ENCODE assay signal across 2 cellular contexts in the genomic region with DNA sequence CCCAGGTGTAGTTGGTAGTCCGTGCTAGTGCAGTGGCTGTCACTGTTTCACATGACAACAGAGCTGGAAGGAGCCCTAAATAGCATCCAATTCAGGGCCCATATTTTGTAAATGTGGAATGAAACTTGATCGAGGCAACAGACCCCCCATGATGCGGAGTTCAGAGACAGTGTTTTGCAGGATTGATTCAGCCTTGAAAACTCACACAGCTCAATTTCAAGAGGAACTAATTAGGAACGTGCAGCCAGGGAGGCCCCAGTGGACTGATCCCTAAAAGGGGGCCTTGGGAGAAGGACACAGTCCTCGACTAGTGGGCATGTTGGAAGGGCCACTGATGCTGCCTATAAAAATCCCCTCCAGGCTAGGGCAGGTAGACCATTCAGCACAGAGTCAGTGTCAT.
TF ChIP-seq lines count a peak whose summit lies in the region.

No MANE protein-coding gene starts in this region.

TF ChIP-seq in GM23338, 12 proteins besides CTCF, POLR2A, EP300 and RAD21 (continued from another document):
- TF ChIP-seq REST (IDR thresholded peaks at IDR 0.05; ENCODE audit: unreplicated experiment) (no peak), ETS1 (IDR thresholded peaks at IDR 0.05) (no peak)
- TF ChIP-seq, protein P1, sequence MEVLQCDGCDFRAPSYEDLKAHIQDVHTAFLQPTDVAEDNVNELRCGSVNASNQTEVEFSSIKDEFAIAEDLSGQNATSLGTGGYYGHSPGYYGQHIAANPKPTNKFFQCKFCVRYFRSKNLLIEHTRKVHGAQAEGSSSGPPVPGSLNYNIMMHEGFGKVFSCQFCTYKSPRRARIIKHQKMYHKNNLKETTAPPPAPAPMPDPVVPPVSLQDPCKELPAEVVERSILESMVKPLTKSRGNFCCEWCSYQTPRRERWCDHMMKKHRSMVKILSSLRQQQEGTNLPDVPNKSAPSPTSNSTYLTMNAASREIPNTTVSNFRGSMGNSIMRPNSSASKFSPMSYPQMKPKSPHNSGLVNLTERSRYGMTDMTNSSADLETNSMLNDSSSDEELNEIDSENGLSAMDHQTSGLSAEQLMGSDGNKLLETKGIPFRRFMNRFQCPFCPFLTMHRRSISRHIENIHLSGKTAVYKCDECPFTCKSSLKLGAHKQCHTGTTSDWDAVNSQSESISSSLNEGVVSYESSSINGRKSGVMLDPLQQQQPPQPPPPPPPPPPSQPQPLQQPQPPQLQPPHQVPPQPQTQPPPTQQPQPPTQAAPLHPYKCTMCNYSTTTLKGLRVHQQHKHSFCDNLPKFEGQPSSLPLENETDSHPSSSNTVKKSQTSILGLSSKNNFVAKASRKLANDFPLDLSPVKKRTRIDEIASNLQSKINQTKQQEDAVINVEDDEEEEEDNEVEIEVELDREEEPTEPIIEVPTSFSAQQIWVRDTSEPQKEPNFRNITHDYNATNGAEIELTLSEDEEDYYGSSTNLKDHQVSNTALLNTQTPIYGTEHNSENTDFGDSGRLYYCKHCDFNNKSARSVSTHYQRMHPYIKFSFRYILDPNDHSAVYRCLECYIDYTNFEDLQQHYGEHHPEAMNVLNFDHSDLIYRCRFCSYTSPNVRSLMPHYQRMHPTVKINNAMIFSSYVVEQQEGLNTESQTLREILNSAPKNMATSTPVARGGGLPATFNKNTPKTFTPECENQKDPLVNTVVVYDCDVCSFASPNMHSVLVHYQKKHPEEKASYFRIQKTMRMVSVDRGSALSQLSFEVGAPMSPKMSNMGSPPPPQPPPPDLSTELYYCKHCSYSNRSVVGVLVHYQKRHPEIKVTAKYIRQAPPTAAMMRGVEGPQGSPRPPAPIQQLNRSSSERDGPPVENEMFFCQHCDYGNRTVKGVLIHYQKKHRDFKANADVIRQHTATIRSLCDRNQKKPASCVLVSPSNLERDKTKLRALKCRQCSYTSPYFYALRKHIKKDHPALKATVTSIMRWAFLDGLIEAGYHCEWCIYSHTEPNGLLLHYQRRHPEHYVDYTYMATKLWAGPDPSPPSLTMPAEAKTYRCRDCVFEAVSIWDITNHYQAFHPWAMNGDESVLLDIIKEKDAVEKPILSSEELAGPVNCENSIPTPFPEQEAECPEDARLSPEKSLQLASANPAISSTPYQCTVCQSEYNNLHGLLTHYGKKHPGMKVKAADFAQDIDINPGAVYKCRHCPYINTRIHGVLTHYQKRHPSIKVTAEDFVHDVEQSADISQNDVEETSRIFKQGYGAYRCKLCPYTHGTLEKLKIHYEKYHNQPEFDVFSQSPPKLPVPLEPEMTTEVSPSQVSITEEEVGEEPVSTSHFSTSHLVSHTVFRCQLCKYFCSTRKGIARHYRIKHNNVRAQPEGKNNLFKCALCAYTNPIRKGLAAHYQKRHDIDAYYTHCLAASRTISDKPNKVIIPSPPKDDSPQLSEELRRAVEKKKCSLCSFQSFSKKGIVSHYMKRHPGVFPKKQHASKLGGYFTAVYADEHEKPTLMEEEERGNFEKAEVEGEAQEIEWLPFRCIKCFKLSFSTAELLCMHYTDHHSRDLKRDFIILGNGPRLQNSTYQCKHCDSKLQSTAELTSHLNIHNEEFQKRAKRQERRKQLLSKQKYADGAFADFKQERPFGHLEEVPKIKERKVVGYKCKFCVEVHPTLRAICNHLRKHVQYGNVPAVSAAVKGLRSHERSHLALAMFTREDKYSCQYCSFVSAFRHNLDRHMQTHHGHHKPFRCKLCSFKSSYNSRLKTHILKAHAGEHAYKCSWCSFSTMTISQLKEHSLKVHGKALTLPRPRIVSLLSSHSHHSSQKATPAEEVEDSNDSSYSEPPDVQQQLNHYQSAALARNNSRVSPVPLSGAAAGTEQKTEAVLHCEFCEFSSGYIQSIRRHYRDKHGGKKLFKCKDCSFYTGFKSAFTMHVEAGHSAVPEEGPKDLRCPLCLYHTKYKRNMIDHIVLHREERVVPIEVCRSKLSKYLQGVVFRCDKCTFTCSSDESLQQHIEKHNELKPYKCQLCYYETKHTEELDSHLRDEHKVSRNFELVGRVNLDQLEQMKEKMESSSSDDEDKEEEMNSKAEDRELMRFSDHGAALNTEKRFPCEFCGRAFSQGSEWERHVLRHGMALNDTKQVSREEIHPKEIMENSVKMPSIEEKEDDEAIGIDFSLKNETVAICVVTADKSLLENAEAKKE (CRISPR knock-in tag; IDR thresholded peaks at IDR 0.05): no peak

TF ChIP-seq in WTC11, 78 proteins besides CTCF, POLR2A, EP300 and RAD21 (continued from another document):
- TF ChIP-seq, protein P2, sequence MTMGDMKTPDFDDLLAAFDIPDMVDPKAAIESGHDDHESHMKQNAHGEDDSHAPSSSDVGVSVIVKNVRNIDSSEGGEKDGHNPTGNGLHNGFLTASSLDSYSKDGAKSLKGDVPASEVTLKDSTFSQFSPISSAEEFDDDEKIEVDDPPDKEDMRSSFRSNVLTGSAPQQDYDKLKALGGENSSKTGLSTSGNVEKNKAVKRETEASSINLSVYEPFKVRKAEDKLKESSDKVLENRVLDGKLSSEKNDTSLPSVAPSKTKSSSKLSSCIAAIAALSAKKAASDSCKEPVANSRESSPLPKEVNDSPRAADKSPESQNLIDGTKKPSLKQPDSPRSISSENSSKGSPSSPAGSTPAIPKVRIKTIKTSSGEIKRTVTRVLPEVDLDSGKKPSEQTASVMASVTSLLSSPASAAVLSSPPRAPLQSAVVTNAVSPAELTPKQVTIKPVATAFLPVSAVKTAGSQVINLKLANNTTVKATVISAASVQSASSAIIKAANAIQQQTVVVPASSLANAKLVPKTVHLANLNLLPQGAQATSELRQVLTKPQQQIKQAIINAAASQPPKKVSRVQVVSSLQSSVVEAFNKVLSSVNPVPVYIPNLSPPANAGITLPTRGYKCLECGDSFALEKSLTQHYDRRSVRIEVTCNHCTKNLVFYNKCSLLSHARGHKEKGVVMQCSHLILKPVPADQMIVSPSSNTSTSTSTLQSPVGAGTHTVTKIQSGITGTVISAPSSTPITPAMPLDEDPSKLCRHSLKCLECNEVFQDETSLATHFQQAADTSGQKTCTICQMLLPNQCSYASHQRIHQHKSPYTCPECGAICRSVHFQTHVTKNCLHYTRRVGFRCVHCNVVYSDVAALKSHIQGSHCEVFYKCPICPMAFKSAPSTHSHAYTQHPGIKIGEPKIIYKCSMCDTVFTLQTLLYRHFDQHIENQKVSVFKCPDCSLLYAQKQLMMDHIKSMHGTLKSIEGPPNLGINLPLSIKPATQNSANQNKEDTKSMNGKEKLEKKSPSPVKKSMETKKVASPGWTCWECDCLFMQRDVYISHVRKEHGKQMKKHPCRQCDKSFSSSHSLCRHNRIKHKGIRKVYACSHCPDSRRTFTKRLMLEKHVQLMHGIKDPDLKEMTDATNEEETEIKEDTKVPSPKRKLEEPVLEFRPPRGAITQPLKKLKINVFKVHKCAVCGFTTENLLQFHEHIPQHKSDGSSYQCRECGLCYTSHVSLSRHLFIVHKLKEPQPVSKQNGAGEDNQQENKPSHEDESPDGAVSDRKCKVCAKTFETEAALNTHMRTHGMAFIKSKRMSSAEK (CRISPR knock-in tag; IDR thresholded peaks at IDR 0.05; ENCODE audit: borderline replicate concordance): no peak
- TF ChIP-seq, protein P3, sequence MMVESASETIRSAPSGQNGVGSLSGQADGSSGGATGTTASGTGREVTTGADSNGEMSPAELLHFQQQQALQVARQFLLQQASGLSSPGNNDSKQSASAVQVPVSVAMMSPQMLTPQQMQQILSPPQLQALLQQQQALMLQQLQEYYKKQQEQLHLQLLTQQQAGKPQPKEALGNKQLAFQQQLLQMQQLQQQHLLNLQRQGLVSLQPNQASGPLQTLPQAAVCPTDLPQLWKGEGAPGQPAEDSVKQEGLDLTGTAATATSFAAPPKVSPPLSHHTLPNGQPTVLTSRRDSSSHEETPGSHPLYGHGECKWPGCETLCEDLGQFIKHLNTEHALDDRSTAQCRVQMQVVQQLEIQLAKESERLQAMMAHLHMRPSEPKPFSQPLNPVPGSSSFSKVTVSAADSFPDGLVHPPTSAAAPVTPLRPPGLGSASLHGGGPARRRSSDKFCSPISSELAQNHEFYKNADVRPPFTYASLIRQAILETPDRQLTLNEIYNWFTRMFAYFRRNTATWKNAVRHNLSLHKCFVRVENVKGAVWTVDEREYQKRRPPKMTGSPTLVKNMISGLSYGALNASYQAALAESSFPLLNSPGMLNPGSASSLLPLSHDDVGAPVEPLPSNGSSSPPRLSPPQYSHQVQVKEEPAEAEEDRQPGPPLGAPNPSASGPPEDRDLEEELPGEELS (CRISPR knock-in tag; IDR thresholded peaks at IDR 0.05): no peak
- TF ChIP-seq PRRX2 (CRISPR knock-in tag; IDR thresholded peaks at IDR 0.05) (no peak), PRDM15 (CRISPR knock-in tag; IDR thresholded peaks at IDR 0.05) (no peak), E2F5 (CRISPR knock-in tag; IDR thresholded peaks at IDR 0.05) (no peak), SOX15 (CRISPR knock-in tag; IDR thresholded peaks at IDR 0.05) (no peak), GABPB1 (CRISPR knock-in tag; IDR thresholded peaks at IDR 0.05) (no peak), ZNF232 (CRISPR knock-in tag; IDR thresholded peaks at IDR 0.05) (no peak)
- TF ChIP-seq, protein P4, sequence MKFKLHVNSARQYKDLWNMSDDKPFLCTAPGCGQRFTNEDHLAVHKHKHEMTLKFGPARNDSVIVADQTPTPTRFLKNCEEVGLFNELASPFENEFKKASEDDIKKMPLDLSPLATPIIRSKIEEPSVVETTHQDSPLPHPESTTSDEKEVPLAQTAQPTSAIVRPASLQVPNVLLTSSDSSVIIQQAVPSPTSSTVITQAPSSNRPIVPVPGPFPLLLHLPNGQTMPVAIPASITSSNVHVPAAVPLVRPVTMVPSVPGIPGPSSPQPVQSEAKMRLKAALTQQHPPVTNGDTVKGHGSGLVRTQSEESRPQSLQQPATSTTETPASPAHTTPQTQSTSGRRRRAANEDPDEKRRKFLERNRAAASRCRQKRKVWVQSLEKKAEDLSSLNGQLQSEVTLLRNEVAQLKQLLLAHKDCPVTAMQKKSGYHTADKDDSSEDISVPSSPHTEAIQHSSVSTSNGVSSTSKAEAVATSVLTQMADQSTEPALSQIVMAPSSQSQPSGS (CRISPR knock-in tag; IDR thresholded peaks at IDR 0.05; ENCODE audit: borderline replicate concordance, low read depth): no peak
- TF ChIP-seq, protein P5, sequence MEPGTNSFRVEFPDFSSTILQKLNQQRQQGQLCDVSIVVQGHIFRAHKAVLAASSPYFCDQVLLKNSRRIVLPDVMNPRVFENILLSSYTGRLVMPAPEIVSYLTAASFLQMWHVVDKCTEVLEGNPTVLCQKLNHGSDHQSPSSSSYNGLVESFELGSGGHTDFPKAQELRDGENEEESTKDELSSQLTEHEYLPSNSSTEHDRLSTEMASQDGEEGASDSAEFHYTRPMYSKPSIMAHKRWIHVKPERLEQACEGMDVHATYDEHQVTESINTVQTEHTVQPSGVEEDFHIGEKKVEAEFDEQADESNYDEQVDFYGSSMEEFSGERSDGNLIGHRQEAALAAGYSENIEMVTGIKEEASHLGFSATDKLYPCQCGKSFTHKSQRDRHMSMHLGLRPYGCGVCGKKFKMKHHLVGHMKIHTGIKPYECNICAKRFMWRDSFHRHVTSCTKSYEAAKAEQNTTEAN (CRISPR knock-in tag; IDR thresholded peaks at IDR 0.05): no peak
- TF ChIP-seq, protein P6, sequence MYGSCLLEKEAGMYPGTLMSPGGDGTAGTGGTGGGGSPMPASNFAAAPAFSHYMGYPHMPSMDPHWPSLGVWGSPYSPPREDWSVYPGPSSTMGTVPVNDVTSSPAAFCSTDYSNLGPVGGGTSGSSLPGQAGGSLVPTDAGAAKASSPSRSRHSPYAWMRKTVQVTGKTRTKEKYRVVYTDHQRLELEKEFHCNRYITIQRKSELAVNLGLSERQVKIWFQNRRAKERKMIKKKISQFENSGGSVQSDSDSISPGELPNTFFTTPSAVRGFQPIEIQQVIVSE (CRISPR knock-in tag; IDR thresholded peaks at IDR 0.05; ENCODE audit: borderline replicate concordance): no peak
TF ChIP-seq in WTC11: peak in this region for 0.
